Comparison of ENCODE assay signal across 8 cellular contexts in genomic region chr2:97995734-97996624, GRCh38. TPM values are rescaled to one million over a fixed set of nuclear protein-coding genes. Genes with fewer than 3 reads are reported as not detected.
DNase-seq lines count a peak whose midpoint lies in the region; ATAC-seq, FAIRE-seq and TF ChIP-seq lines count a peak whose summit lies in the region.

TMEM131 (minus strand) TSS chr2:97995948; CDS start chr2:97995662, 286 bp downstream.

- peak; percentile 74 for TF ChIP-seq POLR2A in GM12892 (IDR thresholded peaks at IDR 0.05; ENCODE audit: low read depth, low read length)

- H3K36me3 ChIP-seq in adipocyte (ENCODE audit: control insufficient read depth, insufficient read depth, low read length, severe bottlenecking) (no peaks in the 10 kb centered on the region), cardiac muscle cell (no peaks in the 10 kb centered on the region), parathyroid adenoma (ENCODE audit: control insufficient read depth, insufficient read depth, low read length) (no peaks in the 10 kb centered on the region), tibial artery (no peaks in the 10 kb centered on the region)

- peak within 1 kb of the TSS; percentile 92 for H3K4me2 ChIP-seq in parathyroid adenoma (ENCODE audit: low read length)

- DNase-seq in GM12892 (ENCODE audit: insufficient read length) (peak; percentile 84), NCI-H1436 treated with DMSO at 0.1 percent for 48 hours (lab: John Stamatoyannopoulos, UW) (peak; percentile 65), T follicular helper cell (ENCODE audit: low read depth) (peak; percentile 92), adipocyte (ENCODE audit: low read depth) (peak; percentile 96), cardiac muscle cell (ENCODE audit: low read depth in 1 of 2, low spot score in 1 of 2) (peak; percentile 93 to 98), tibial artery (peak; percentile 92 to 95)

- H3K9me3 ChIP-seq in adipocyte (ENCODE audit: control insufficient read depth, low read length): no peaks in the 10 kb centered on the region
- H3K9me3 ChIP-seq in cardiac muscle cell (ENCODE audit: low read depth): no peaks in the 10 kb centered on the region
- no peaks in the 10 kb centered on the region for H3K9me3 ChIP-seq in parathyroid adenoma (ENCODE audit: control insufficient read depth, low read length)
- H3K9me3 ChIP-seq in tibial artery: no peaks in the 10 kb centered on the region

- H3K4me3 ChIP-seq in adipocyte (ENCODE audit: low read length) (peak within 1 kb of the TSS; percentile 96), cardiac muscle cell (peak within 1 kb of the TSS; percentile 74), parathyroid adenoma (ENCODE audit: low read depth, low read length) (peak within 1 kb of the TSS; percentile 81), tibial artery (peak within 1 kb of the TSS; percentile 78 to 79)

- peak; percentile 98 for FAIRE-seq in GM12892 (lab: Jason Lieb, UNC)

- peak within 1 kb of the TSS; percentile 100 for H2AFZ ChIP-seq in parathyroid adenoma

- H3K27me3 ChIP-seq in adipocyte (replicated peaks; ENCODE audit: control insufficient read depth, insufficient read depth, low read length): no peaks in the 10 kb centered on the region
- no peaks in the 10 kb centered on the region for H3K27me3 ChIP-seq in cardiac muscle cell
- H3K27me3 ChIP-seq in parathyroid adenoma (ENCODE audit: control insufficient read depth, insufficient read depth, low read length): no peaks in the 10 kb centered on the region
- H3K27me3 ChIP-seq in tibial artery: no peaks in the 10 kb centered on the region

- TF ChIP-seq CTCF in cardiac muscle cell (IDR thresholded peaks at IDR 0.05; ENCODE audit: low read depth, low read length) (no peak), parathyroid adenoma (IDR thresholded peaks at IDR 0.05) (no peak), tibial artery (IDR thresholded peaks at IDR 0.05) (no peak)

- H3K9ac ChIP-seq in adipocyte (ENCODE audit: low read length) (peak within 1 kb of the TSS; percentile 95), parathyroid adenoma (peak within 1 kb of the TSS; percentile 81)

- peaks cover 36% of the 10 kb centered on the region for H3K4me1 ChIP-seq in adipocyte (ENCODE audit: control insufficient read depth, insufficient read depth, low read length)
- peaks cover 16% of the 10 kb centered on the region for H3K4me1 ChIP-seq in cardiac muscle cell (ENCODE audit: low read depth)
- peaks cover 13% of the 10 kb centered on the region for H3K4me1 ChIP-seq in parathyroid adenoma
- peaks cover 0 to 35% (median 10%) of the 10 kb centered on the region in 4 donors for H3K4me1 ChIP-seq in tibial artery

- ATAC-seq in HG02840 (IDR thresholded peaks at IDR 0.05; ENCODE audit: low FRiP score, unreplicated experiment): peak; percentile 81

- intact Hi-C loops in tibial artery (cut with DNase I; ENCODE audit: low total_unique reads): loop anchor here (10.0 kb wide), 2 partner anchors 179 to 191 kb away; no protein-coding TSS in a partner anchor

- H3K27ac ChIP-seq in cardiac muscle cell (peak within 1 kb of the TSS; percentile 98), parathyroid adenoma (peak within 1 kb of the TSS; percentile 97), tibial artery (peak within 1 kb of the TSS; percentile 93 to 97)

- peaks cover 20% of the 10 kb centered on the region for H3K79me2 ChIP-seq in parathyroid adenoma

RNA-seq across cellular contexts. Expression of gene TMEM131, which starts in this region (rescaled TPM):
- polyA plus RNA-seq in GM12892 (2012; ENCODE audit: missing spikeins): 24.6 TPM
- 15.3 and 19.1 TPM in 2 replicates for total RNA-seq in cardiac muscle cell
- 16.3 and 23.6 TPM in 2 replicates for polyA plus RNA-seq in cardiac muscle cell

Comparison
In these comparisons a context has a peak if more than half of its experiments do, and no peak if none do; other contexts are left out.
1. Peak in every context shown above with its lines: DNase-seq, ATAC-seq, H3K4me3 ChIP-seq and H3K27ac ChIP-seq.